Comparison of ENCODE assay signal across 1 cellular context in genomic region chr7:102455596-102455995, GRCh38.
TF ChIP-seq lines count a peak whose summit lies in the region.

No MANE protein-coding gene starts in this region.

TF ChIP-seq in K562, 482 proteins besides CTCF, POLR2A, EP300 and RAD21:
- TF ChIP-seq THAP12 (CRISPR knock-in tag; IDR thresholded peaks at IDR 0.05) (no peak), ZNF583 (CRISPR knock-in tag; IDR thresholded peaks at IDR 0.05) (no peak), TAF7 (tag; IDR thresholded peaks at IDR 0.05) (no peak), MTA2 (IDR thresholded peaks at IDR 0.05; ENCODE audit: low read depth) (no peak), EWSR1 (IDR thresholded peaks at IDR 0.05; ENCODE audit: borderline replicate concordance, low read depth, partially characterized antibody) (no peak), TFAP4 (CRISPR knock-in tag; IDR thresholded peaks at IDR 0.05; ENCODE audit: borderline replicate concordance) (peak; percentile 46; the same call in 1 of the 2 replicates), ZNF41 (CRISPR knock-in tag; conservative IDR thresholded peaks at IDR 0.05) (no peak), HMGXB4 (CRISPR knock-in tag; IDR thresholded peaks at IDR 0.05) (no peak), RERE (CRISPR knock-in tag; IDR thresholded peaks at IDR 0.05; ENCODE audit: borderline replicate concordance) (no peak), RBM25 (IDR thresholded peaks at IDR 0.05; ENCODE audit: low read depth, low read length, severe bottlenecking) (no peak), ZFP1 (CRISPR knock-in tag; IDR thresholded peaks at IDR 0.05) (no peak), POLR2G (IDR thresholded peaks at IDR 0.05; ENCODE audit: low read depth, low read length) (peak; percentile 55; the same call in 1 of the 2 replicates), RBFOX2 (IDR thresholded peaks at IDR 0.05; ENCODE audit: low read depth, low read length) (peak; percentile 46), ZFP30 (CRISPR knock-in tag; IDR thresholded peaks at IDR 0.05; ENCODE audit: borderline replicate concordance) (no peak), TCFL5 (CRISPR knock-in tag; conservative IDR thresholded peaks at IDR 0.05) (no peak)
- TF ChIP-seq, protein P1, sequence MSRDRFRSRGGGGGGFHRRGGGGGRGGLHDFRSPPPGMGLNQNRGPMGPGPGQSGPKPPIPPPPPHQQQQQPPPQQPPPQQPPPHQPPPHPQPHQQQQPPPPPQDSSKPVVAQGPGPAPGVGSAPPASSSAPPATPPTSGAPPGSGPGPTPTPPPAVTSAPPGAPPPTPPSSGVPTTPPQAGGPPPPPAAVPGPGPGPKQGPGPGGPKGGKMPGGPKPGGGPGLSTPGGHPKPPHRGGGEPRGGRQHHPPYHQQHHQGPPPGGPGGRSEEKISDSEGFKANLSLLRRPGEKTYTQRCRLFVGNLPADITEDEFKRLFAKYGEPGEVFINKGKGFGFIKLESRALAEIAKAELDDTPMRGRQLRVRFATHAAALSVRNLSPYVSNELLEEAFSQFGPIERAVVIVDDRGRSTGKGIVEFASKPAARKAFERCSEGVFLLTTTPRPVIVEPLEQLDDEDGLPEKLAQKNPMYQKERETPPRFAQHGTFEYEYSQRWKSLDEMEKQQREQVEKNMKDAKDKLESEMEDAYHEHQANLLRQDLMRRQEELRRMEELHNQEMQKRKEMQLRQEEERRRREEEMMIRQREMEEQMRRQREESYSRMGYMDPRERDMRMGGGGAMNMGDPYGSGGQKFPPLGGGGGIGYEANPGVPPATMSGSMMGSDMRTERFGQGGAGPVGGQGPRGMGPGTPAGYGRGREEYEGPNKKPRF (IDR thresholded peaks at IDR 0.05; ENCODE audit: low read depth, low read length), result no peak
